In the genomic region with DNA sequence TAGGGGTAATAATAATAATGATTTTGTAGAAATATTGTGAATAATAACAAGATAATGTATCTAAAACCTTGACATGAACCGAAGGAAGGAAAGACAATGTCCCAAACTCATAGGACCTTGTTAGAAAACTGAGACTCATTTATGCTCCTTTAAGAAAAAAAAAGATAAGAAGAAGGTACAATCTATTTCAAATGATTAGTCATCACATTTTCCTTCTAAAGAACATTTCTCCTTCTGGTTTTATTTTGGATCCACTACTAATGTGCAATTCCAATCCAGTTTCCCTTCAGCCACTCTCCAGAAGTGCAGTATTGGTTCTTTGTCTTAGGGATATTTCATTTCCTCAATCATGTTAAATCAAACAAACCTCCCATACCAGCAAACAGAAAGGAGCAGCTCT, we compare ENCODE assay signal across 17 cellular contexts.
"Had no signal": no experiment of that assay in that cellular context is flagged by ENCODE, and none has a peak within 500 bp of the region (broad histone marks: within the 10 kb centered on the region; RNA-seq: fewer than 3 reads in every experiment).

No MANE protein-coding gene starts in this region.

- ATAC-seq: body of pancreas, PC-3, WTC11 had no signal

- H3K4me3 Mint-ChIP-seq: T-helper 1 cell treated with Interleukin-12 subunit alpha and Interleukin-12 subunit beta and Interleukin-4 antibody, amounts not matched to agents 30 μg/mL and 1 μg/mL, for 36 hours; WTC11 had no signal

- H3K36me3 Mint-ChIP-seq: WTC11 had no signal

- H3K27ac Mint-ChIP-seq: WTC11 had no signal

- H3K27ac ChIP-seq: ascending aorta, body of pancreas had no signal

- DNase-seq: activated CD4-positive, alpha-beta T cell treated with anti-CD3 and anti-CD28 coated beads for 48 hours; activated CD4-positive, alpha-beta T cell treated with anti-CD3 and anti-CD28 coated beads, Interleukin-2, amount 50 U/mL, for 4 hours; activated CD4-positive, CD25-positive, alpha-beta regulatory T cell treated with anti-CD3 and anti-CD28 coated beads, Interleukin-2, amount 50 U/mL, for 72 hours; activated T-cell treated with anti-CD3 and anti-CD28 coated beads for 4 hours; amniotic stem cell; body of pancreas; central memory CD4-positive, alpha-beta T cell; MG63; NCI-H1105; NCI-H1436; NCI-H1694 treated with DMSO at 0.1 percent for 48 hours; NCI-H2081; PC-3; SHP77 treated with DMSO at 0.1 percent for 48 hours had no signal
